In the genomic region with DNA sequence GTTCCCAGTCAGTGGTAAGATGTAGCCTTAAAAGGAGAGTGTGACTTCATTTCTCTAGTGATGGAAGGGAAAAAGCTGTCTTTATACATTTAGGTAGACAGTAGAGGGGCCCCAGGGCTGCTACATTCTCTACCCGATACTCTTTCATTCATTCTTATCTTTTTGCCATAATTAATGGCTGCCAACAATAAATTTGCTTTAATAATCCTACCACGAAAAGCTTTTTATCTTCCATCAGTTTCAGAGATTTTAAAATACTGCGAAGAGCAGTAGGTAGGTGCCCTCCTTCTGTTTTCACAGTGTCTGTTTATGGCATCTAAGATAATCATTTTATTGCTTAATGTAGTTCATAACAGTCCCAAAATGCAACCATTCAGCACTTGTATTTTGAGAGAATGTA, we compare ENCODE assay signal across 19 cellular contexts.
DNase-seq lines count a peak whose midpoint lies in the region; ATAC-seq and TF ChIP-seq lines count a peak whose summit lies in the region.
"Had no signal": no experiment of that assay in that cellular context is flagged by ENCODE, and none has a peak within 500 bp of the region (broad histone marks: within the 10 kb centered on the region; RNA-seq: fewer than 3 reads in every experiment).

No MANE protein-coding gene starts in this region.

- peaks cover 6% of the 10 kb centered on the region for H3K9me3 Mint-ChIP-seq in neural crest cell

- no peaks in the 10 kb centered on the region for H3K27me3 Mint-ChIP-seq in neural crest cell (ENCODE audit: low read depth)
- H3K27me3 Mint-ChIP-seq: CD4-positive, CD25-positive, alpha-beta regulatory T cell had no signal

- no peak for DNase-seq in SK-N-SH
- DNase-seq in neural crest cell (ENCODE audit: low read depth, low spot score): no peak
- no peak for DNase-seq in kidney tubule cell (ENCODE audit: low spot score)
- no peak for DNase-seq in OCI-M2 (lab: John Stamatoyannopoulos, UW; ENCODE audit: unreplicated experiment)
- DNase-seq in NCI-H345 (lab: John Stamatoyannopoulos, UW): no peak
- DNase-seq: AML-193; CD4-positive, CD25-positive, alpha-beta regulatory T cell; CD8-positive, alpha-beta memory T cell; COR-L47; DMS 273 treated with DMSO at 0.1 percent for 48 hours; DMS53; EL had no signal

- H2AFZ ChIP-seq in SK-N-SH (ENCODE audit: low read depth): no peak overlapping the region
- no peak overlapping the region for H2AFZ ChIP-seq in OCI-LY3 (ENCODE audit: low read depth, low read length)

- H4K20me1 ChIP-seq in SK-N-SH (ENCODE audit: insufficient read depth): no peaks in the 10 kb centered on the region
- H4K20me1 ChIP-seq in OCI-LY3 (ENCODE audit: insufficient read depth, low read length): no peaks in the 10 kb centered on the region
- H4K20me1 ChIP-seq: BLaER1 had no signal

- TF ChIP-seq CTCF in SK-N-SH (IDR thresholded peaks at IDR 0.05) (no peak), OCI-LY3 (IDR thresholded peaks at IDR 0.05; ENCODE audit: low read depth, low read length) (no peak), neural crest cell (conservative IDR thresholded peaks at IDR 0.05) (no peak)

- H3K27ac ChIP-seq in SK-N-SH (ENCODE audit: low read depth in 2 of 2, low read length in 1 of 2) (peak overlapping the region in 1 of 2 experiments; percentile 58; a peak in 2 of 4 replicates), OCI-LY3 (ENCODE audit: low read length) (no peak overlapping the region)
- H3K27ac ChIP-seq: 22Rv1, A549, BLaER1 had no signal

- POLR2A ChIA-PET in SK-N-SH (lab: Yijun Ruan, JAX): interaction anchor here (1.2 kb wide), 1 partner anchor 16 kb away, joined by 3 read pairs; no protein-coding TSS in a partner anchor

- H3K9me2 ChIP-seq in SK-N-SH: no peaks in the 10 kb centered on the region

- peaks cover 77% of the 10 kb centered on the region for H3K4me1 Mint-ChIP-seq in neural crest cell
- H3K4me1 Mint-ChIP-seq: CD4-positive, CD25-positive, alpha-beta regulatory T cell; CD8-positive, alpha-beta memory T cell had no signal

- peak overlapping the region; percentile 29 for H3K4me3 Mint-ChIP-seq in neural crest cell
- H3K4me3 Mint-ChIP-seq: CD4-positive, CD25-positive, alpha-beta regulatory T cell; CD8-positive, alpha-beta memory T cell had no signal

- TF ChIP-seq EP300 in SK-N-SH (IDR thresholded peaks at IDR 0.05; ENCODE audit: borderline replicate concordance in 1 of 2, low read depth in 1 of 2, low read length in 1 of 2): peak in 1 of 2 experiments; percentile 45; a peak in 1 of 4 replicates

- no peaks in the 10 kb centered on the region for H3K36me3 ChIP-seq in SK-N-SH (replicated peaks in 1 of 2; ENCODE audit: control insufficient read depth in 1 of 2, insufficient read depth in 2 of 2, low read length in 1 of 2)
- no peaks in the 10 kb centered on the region for H3K36me3 ChIP-seq in OCI-LY3 (replicated peaks; ENCODE audit: low read depth, low read length)
- H3K36me3 ChIP-seq: BLaER1, HAP-1 had no signal

- TF ChIP-seq RAD21 in SK-N-SH (IDR thresholded peaks at IDR 0.05; ENCODE audit: low read length): no peak

- H3F3A ChIP-seq in SK-N-SH (replicated peaks; ENCODE audit: insufficient read depth): no peaks in the 10 kb centered on the region

- no peaks in the 10 kb centered on the region for H3K27me3 ChIP-seq in SK-N-SH (ENCODE audit: insufficient read depth)
- H3K27me3 ChIP-seq in OCI-LY3 (ENCODE audit: low read depth, low read length): no peaks in the 10 kb centered on the region; the same call in 1 of the 2 replicates
- H3K27me3 ChIP-seq: BLaER1 had no signal

- no peak for ATAC-seq in SK-N-SH treated with all-trans-retinoic acid at 6 μM for 48 hours
- ATAC-seq: A549 had no signal

- H3K4me1 ChIP-seq in SK-N-SH (ENCODE audit: control insufficient read depth in 1 of 2, insufficient read depth in 2 of 2, low read depth in 1 of 2, low read length in 1 of 2) (peaks cover 0 to 14% of the 10 kb centered on the region in 2 experiments; a peak in 2 of 4 replicates), OCI-LY3 (ENCODE audit: low read length) (peaks cover 30% of the 10 kb centered on the region)
- H3K4me1 ChIP-seq: A549 had no signal

- H3K79me2 ChIP-seq in SK-N-SH (ENCODE audit: insufficient read depth) (no peaks in the 10 kb centered on the region), OCI-LY3 (ENCODE audit: low read length) (no peaks in the 10 kb centered on the region)

- H3K27ac Mint-ChIP-seq in neural crest cell (ENCODE audit: unreplicated experiment): peak overlapping the region; percentile 95
- H3K27ac Mint-ChIP-seq: CD4-positive, CD25-positive, alpha-beta regulatory T cell; CD8-positive, alpha-beta memory T cell had no signal

- no peaks in the 10 kb centered on the region for H3K9me3 ChIP-seq in SK-N-SH
- no peaks in the 10 kb centered on the region for H3K9me3 ChIP-seq in OCI-LY3 (ENCODE audit: insufficient read depth, low read length)
- H3K9me3 ChIP-seq: A549, HAP-1 had no signal

- 48% methylated on average over 3 of the region's 3 CpGs for WGBS in SK-N-SH (ENCODE audit: low lambda C conversion rate)

- peaks cover 5% of the 10 kb centered on the region for H3K36me3 Mint-ChIP-seq in neural crest cell (ENCODE audit: low read depth)
- H3K36me3 Mint-ChIP-seq: CD4-positive, CD25-positive, alpha-beta regulatory T cell; CD8-positive, alpha-beta memory T cell had no signal

- H3K4me2 ChIP-seq in SK-N-SH (no peak overlapping the region), OCI-LY3 (ENCODE audit: low read length) (peak overlapping the region; percentile 50; the same call in 1 of the 2 replicates)
- H3K4me2 ChIP-seq: A549 had no signal

- H3K4me3 ChIP-seq in SK-N-SH (ENCODE audit: low read depth in 2 of 2, low read length in 1 of 2) (no peak overlapping the region), OCI-LY3 (ENCODE audit: low read length) (no peak overlapping the region)
- H3K4me3 ChIP-seq: A549, BLaER1, GM12878, HAP-1 had no signal

- H3K9ac ChIP-seq in SK-N-SH (no peak overlapping the region), OCI-LY3 (ENCODE audit: low read length) (peak overlapping the region; percentile 11; the same call in 1 of the 2 replicates)
- H3K9ac ChIP-seq: BLaER1 had no signal

- CTCF ChIA-PET in SK-N-SH (lab: Yijun Ruan, JAX): interaction anchor here (0.8 to 1.8 kb wide), 4 partner anchors 9 to 191 kb away, joined by 3 to 6 read pairs (median 4); no protein-coding TSS in a partner anchor

TF ChIP-seq in SK-N-SH, 30 proteins besides CTCF, POLR2A, EP300 and RAD21 (continues in another document):
- TF ChIP-seq, protein P1, sequence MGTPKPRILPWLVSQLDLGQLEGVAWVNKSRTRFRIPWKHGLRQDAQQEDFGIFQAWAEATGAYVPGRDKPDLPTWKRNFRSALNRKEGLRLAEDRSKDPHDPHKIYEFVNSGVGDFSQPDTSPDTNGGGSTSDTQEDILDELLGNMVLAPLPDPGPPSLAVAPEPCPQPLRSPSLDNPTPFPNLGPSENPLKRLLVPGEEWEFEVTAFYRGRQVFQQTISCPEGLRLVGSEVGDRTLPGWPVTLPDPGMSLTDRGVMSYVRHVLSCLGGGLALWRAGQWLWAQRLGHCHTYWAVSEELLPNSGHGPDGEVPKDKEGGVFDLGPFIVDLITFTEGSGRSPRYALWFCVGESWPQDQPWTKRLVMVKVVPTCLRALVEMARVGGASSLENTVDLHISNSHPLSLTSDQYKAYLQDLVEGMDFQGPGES (IDR thresholded peaks at IDR 0.05; ENCODE audit: low read depth, low read length): no peak
- TF ChIP-seq NRF1 (IDR thresholded peaks at IDR 0.05; ENCODE audit: low read depth, low read length): no peak
- TF ChIP-seq RFX5 (IDR thresholded peaks at IDR 0.05; ENCODE audit: low read length): no peak
- 0 out of 2 replicates have a peak, but pooled peaks have one; percentile 31 for TF ChIP-seq FOXJ3 (CRISPR knock-in tag; IDR thresholded peaks at IDR 0.05)
- TF ChIP-seq, protein P2, sequence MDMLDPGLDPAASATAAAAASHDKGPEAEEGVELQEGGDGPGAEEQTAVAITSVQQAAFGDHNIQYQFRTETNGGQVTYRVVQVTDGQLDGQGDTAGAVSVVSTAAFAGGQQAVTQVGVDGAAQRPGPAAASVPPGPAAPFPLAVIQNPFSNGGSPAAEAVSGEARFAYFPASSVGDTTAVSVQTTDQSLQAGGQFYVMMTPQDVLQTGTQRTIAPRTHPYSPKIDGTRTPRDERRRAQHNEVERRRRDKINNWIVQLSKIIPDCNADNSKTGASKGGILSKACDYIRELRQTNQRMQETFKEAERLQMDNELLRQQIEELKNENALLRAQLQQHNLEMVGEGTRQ (IDR thresholded peaks at IDR 0.05; ENCODE audit: borderline replicate concordance, low read depth, low read length): no peak
- TF ChIP-seq RCOR1 (IDR thresholded peaks at IDR 0.05; ENCODE audit: low read length): 0 out of 2 replicates have a peak, but pooled peaks have one; percentile 12
- peak; percentile 88 for TF ChIP-seq GATA2 (CRISPR knock-in tag; IDR thresholded peaks at IDR 0.05)
- TF ChIP-seq JUND (IDR thresholded peaks at IDR 0.05): no peak

TF ChIP-seq in SK-N-SH treated with all-trans-retinoic acid at 6 μM for 48 hours, 23 proteins besides CTCF, POLR2A, EP300 and RAD21:
- no peak for TF ChIP-seq PPARA (CRISPR knock-in tag; IDR thresholded peaks at IDR 0.05; ENCODE audit: borderline replicate concordance)
- no peak for TF ChIP-seq CREB5 (CRISPR knock-in tag; IDR thresholded peaks at IDR 0.05; ENCODE audit: low read depth)
- TF ChIP-seq ZNF8 (CRISPR knock-in tag; IDR thresholded peaks at IDR 0.05): no peak
- TF ChIP-seq ZFP3 (CRISPR knock-in tag; IDR thresholded peaks at IDR 0.05): no peak
- no peak for TF ChIP-seq ARNTL (CRISPR knock-in tag; IDR thresholded peaks at IDR 0.05; ENCODE audit: borderline replicate concordance, low read depth)
- no peak for TF ChIP-seq BACH2 (CRISPR knock-in tag; IDR thresholded peaks at IDR 0.05; ENCODE audit: borderline replicate concordance)
